Comparison of ENCODE assay signal across 1 cellular context in the genomic region with DNA sequence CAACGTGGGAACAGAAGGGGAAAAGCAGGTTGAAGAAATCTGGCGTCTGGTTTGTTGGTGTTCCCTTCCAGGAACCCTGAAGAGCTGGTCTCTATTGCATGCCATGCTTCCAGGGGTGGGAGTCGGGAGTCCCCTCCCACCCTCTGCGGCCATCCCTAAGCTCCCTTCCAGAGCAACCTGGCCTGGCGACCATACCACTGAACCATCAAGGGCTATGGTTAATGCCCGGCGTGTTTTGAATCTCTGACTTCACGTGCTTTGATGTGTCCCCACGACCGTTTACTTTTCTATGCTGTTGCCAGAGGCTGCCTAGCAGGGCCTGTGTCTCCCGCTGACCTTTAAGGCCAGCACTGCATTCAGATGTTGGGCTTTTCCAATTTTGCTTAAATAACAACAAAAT.
TF ChIP-seq lines count a peak whose summit lies in the region.

No MANE protein-coding gene starts in this region.

TF ChIP-seq in K562, 482 proteins besides CTCF, POLR2A, EP300 and RAD21 (continued from another document):
- no peak for TF ChIP-seq NR3C1 (CRISPR knock-in tag; IDR thresholded peaks at IDR 0.05)
